ENCODE assay signal across 8 cellular contexts in genomic region chr12:17992002-17992656, GRCh38.
DNase-seq lines count a peak whose midpoint lies in the region; ATAC-seq and TF ChIP-seq lines count a peak whose summit lies in the region.

No MANE protein-coding gene starts in this region.

- no peaks in the 10 kb centered on the region for H3K9me2 ChIP-seq in GM23248 (ENCODE audit: insufficient read depth)

- H2AFZ ChIP-seq in GM23248, result no peak overlapping the region
- no peak overlapping the region for H2AFZ ChIP-seq in parathyroid adenoma

- H3K4me1 ChIP-seq in cardiac muscle cell (ENCODE audit: low read depth) (no peaks in the 10 kb centered on the region), GM23248 (ENCODE audit: insufficient read depth) (no peaks in the 10 kb centered on the region), Panc1 (ENCODE audit: control insufficient read depth, insufficient read depth, low read length) (no peaks in the 10 kb centered on the region), parathyroid adenoma (no peaks in the 10 kb centered on the region)

- DNase-seq in cardiac muscle cell (ENCODE audit: low read depth in 1 of 2, low spot score in 1 of 2) (peak; percentile 46 to 55), left cardiac atrium (no peak), GM23248 (peak; percentile 59), Panc1 (ENCODE audit: low read depth, low spot score) (peak; percentile 28), epidermal melanocyte (ENCODE audit: insufficient read length, low spot score) (peak; percentile 16), activated gamma-delta T cell (lab: John Stamatoyannopoulos, UW) (no peak)
- peak; percentile 45 for DNase-seq in Jurkat, Clone E6-1 (ENCODE audit: low read depth, low spot score)

- no peaks in the 10 kb centered on the region for H3K79me2 ChIP-seq in GM23248 (ENCODE audit: insufficient read depth)
- no peaks in the 10 kb centered on the region for H3K79me2 ChIP-seq in parathyroid adenoma

- no peaks in the 10 kb centered on the region for H3K9me3 ChIP-seq in cardiac muscle cell (ENCODE audit: low read depth)
- H3K9me3 ChIP-seq in GM23248 (ENCODE audit: low read depth), result no peaks in the 10 kb centered on the region
- H3K9me3 ChIP-seq in Panc1 (ENCODE audit: control insufficient read depth, insufficient read depth, low read depth, low read length), result no peaks in the 10 kb centered on the region
- no peaks in the 10 kb centered on the region for H3K9me3 ChIP-seq in parathyroid adenoma (ENCODE audit: control insufficient read depth, low read length)

- POLR2A ChIA-PET in Panc1 (lab: Charles Lee), result no interaction called here

- peak; percentile 77 for TF ChIP-seq CTCF in cardiac muscle cell (IDR thresholded peaks at IDR 0.05; ENCODE audit: low read depth, low read length)
- TF ChIP-seq CTCF in Panc1 (IDR thresholded peaks at IDR 0.05), result peak; percentile 72; the same call in 1 of the 2 replicates
- TF ChIP-seq CTCF in parathyroid adenoma (IDR thresholded peaks at IDR 0.05), result peak; percentile 25

- H3K27me3 ChIP-seq in cardiac muscle cell (no peaks in the 10 kb centered on the region), GM23248 (replicated peaks; ENCODE audit: insufficient read depth) (no peaks in the 10 kb centered on the region), Panc1 (ENCODE audit: control insufficient read depth, insufficient read depth, low read length) (no peaks in the 10 kb centered on the region), parathyroid adenoma (ENCODE audit: control insufficient read depth, insufficient read depth, low read length) (no peaks in the 10 kb centered on the region)

- no peaks in the 10 kb centered on the region for H3F3A ChIP-seq in GM23248 (ENCODE audit: insufficient read depth)

- H4K20me1 ChIP-seq in GM23248 (ENCODE audit: insufficient read depth), result no peaks in the 10 kb centered on the region

- in situ Hi-C loops in GM23248 (cut with MboI), result no loop called here
- in situ Hi-C loops in Panc1 (cut with HindIII; ENCODE audit: low pct_unique_long_range_greater_than_20kb, low sequenced_read_pairs), result no loop called here

- H3K9ac ChIP-seq in GM23248 (no peak overlapping the region), parathyroid adenoma (no peak overlapping the region)

- no TSS peak for BruUV-seq in Panc1 (replicated peaks; lab: Mats Ljungman, UMichigan)

- H3K27ac ChIP-seq in cardiac muscle cell (no peak overlapping the region), GM23248 (no peak overlapping the region), Panc1 (ENCODE audit: low read length) (no peak overlapping the region), parathyroid adenoma (no peak overlapping the region)

- CTCF ChIA-PET in Panc1 (lab: Charles Lee), result interaction anchor here (0.5 kb wide), 1 partner anchor 383 kb away, joined by 6 read pairs; no protein-coding TSS in a partner anchor

- H3K4me2 ChIP-seq in GM23248 (ENCODE audit: unreplicated experiment) (no peak overlapping the region), parathyroid adenoma (ENCODE audit: low read length) (no peak overlapping the region)

- 16 to 18% methylated on average over 6 of the region's 6 CpGs for WGBS in GM23248 (ENCODE audit: low coverage in 1 of 2, low lambda C conversion rate in 2 of 2, missing lambda C conversion rate in 2 of 2), 2 experiments

- H3K4me3 ChIP-seq in cardiac muscle cell (no peak overlapping the region), GM23248 (no peak overlapping the region), Panc1 (ENCODE audit: low read depth in 2 of 2, low read length in 2 of 2) (no peak overlapping the region), parathyroid adenoma (ENCODE audit: low read depth, low read length) (no peak overlapping the region)
- no peak overlapping the region for H3K4me3 ChIP-seq in Jurkat, Clone E6-1 (ENCODE audit: low read length)

- H3K36me3 ChIP-seq in cardiac muscle cell (no peaks in the 10 kb centered on the region), GM23248 (ENCODE audit: low read depth) (no peaks in the 10 kb centered on the region), Panc1 (ENCODE audit: control insufficient read depth, insufficient read depth, low read length) (no peaks in the 10 kb centered on the region), parathyroid adenoma (ENCODE audit: control insufficient read depth, insufficient read depth, low read length) (no peaks in the 10 kb centered on the region)

- ATAC-seq in left cardiac atrium (no peak), Panc1 (no peak)

- intact Hi-C loops in left cardiac atrium (cut with DNase I) (no loop called here), Panc1 (cut with micrococcal nuclease; ENCODE audit: unreplicated experiment) (no loop called here)

Comparison
In these comparisons a context has a peak if more than half of its experiments do, and no peak if none do; other contexts are left out.
1. DNase-seq: peak in cardiac muscle cell (2 of 2), GM23248 (single experiment), Jurkat, Clone E6-1 (single experiment), Panc1 (single experiment) and epidermal melanocyte (single experiment); none in left cardiac atrium (single experiment) and activated gamma-delta T cell (single experiment).
2. CTCF ChIP-seq: peak in every context shown above with its lines; median percentile 77 in cardiac muscle cell; 72 in Panc1; 25 in parathyroid adenoma.